ENCODE assay signal across 8 cellular contexts in genomic region chr4:83644677-83645639, GRCh38.
DNase-seq lines count a peak whose midpoint lies in the region; ATAC-seq and TF ChIP-seq lines count a peak whose summit lies in the region.

No MANE protein-coding gene starts in this region.

- H3K4me1 ChIP-seq in lower lobe of right lung (no peaks in the 10 kb centered on the region), transverse colon (no peaks in the 10 kb centered on the region)

- 0 to 2% methylated on average over 5 of the region's 5 CpGs for WGBS in transverse colon (ENCODE audit: low coverage in 1 of 2), 2 donors

- in situ Hi-C loops in transverse colon (cut with MboI; ENCODE audit: low pct_ligation_motif_present in 1 of 4, low pct_unique_long_range_greater_than_20kb in 1 of 4, low sequenced_read_pairs in 3 of 4): loop anchor here in 2 of 4 donors (25.0 kb wide), 2 partner anchors 533 to 867 kb away; partner anchors contain the start of gene PLAC8 (in 1 of the 2)

- no peaks in the 10 kb centered on the region for H3K36me3 ChIP-seq in lower lobe of right lung
- H3K36me3 ChIP-seq in transverse colon: no peaks in the 10 kb centered on the region

- H3K27ac ChIP-seq in RWPE1 (no peak overlapping the region), lower lobe of right lung (no peak overlapping the region), transverse colon (no peak overlapping the region)

- no peak for TF ChIP-seq EP300 in transverse colon (IDR thresholded peaks at IDR 0.05; ENCODE audit: low read depth)

- peak; percentile 71 for ATAC-seq in GM21786 (IDR thresholded peaks at IDR 0.05; ENCODE audit: unreplicated experiment)
- ATAC-seq in lower lobe of right lung: peak; percentile 68 to 83

- TF ChIP-seq CTCF in LNCaP clone FGC (IDR thresholded peaks at IDR 0.05; ENCODE audit: control insufficient read depth, extremely low read depth, insufficient read depth): peak; percentile 88
- TF ChIP-seq CTCF in RWPE1 (conservative IDR thresholded peaks at IDR 0.05; ENCODE audit: low read depth): peak; percentile 86
- peak; percentile 83 for TF ChIP-seq CTCF in lower lobe of right lung (IDR thresholded peaks at IDR 0.05)
- peak; percentile 79 to 92 (median 85) for TF ChIP-seq CTCF in transverse colon (IDR thresholded peaks at IDR 0.05)

- H3K27me3 ChIP-seq in lower lobe of right lung (ENCODE audit: low read depth): no peaks in the 10 kb centered on the region
- H3K27me3 ChIP-seq in transverse colon: peaks cover 25% of the 10 kb centered on the region

- CTCF ChIA-PET in RWPE1 (lab: Yijun Ruan, JAX): interaction anchor here (0.6 to 2.2 kb wide), 12 partner anchors 14 to 867 kb away, joined by 3 to 14 read pairs (median 4); partner anchors contain the start of gene GPAT3

- H3K4me3 ChIP-seq in LNCaP clone FGC (ENCODE audit: low read depth, low read length): no peak overlapping the region
- no peak overlapping the region for H3K4me3 ChIP-seq in lower lobe of right lung
- no peak overlapping the region for H3K4me3 ChIP-seq in transverse colon

- no peak for TF ChIP-seq POLR2A in transverse colon (IDR thresholded peaks at IDR 0.05)

- POLR2A ChIA-PET in RWPE1 (lab: Yijun Ruan, JAX; ENCODE audit: low non-redundant PET): no interaction called here

- intact Hi-C loops in lower lobe of right lung (cut with DNase I) (no loop called here), transverse colon (cut with DNase I; ENCODE audit: low total_unique reads) (no loop called here)

- H3K9me3 ChIP-seq in lower lobe of right lung (no peaks in the 10 kb centered on the region), transverse colon (no peaks in the 10 kb centered on the region)

- peak; percentile 7 for DNase-seq in activated naive CD4-positive, alpha-beta T cell treated with Interleukin-2 at 50 U/mL for 16 hours
- no peak for DNase-seq in activated naive CD4-positive, alpha-beta T cell (lab: John Stamatoyannopoulos, UW)
- DNase-seq in LNCaP clone FGC (ENCODE audit: low read depth) (peak; percentile 39), RWPE1 (ENCODE audit: low spot score) (peak; percentile 54), cerebellum (ENCODE audit: low spot score) (peak; percentile 46), lower lobe of right lung (no peak), transverse colon (no peak)

Comparison
In these comparisons a context has a peak if more than half of its experiments do, and no peak if none do; other contexts are left out.
1. DNase-seq: peak in activated naive CD4-positive, alpha-beta T cell treated with Interleukin-2 at 50 U/mL for 16 hours (single experiment), LNCaP clone FGC (single experiment), RWPE1 (single experiment) and cerebellum (single experiment); none in activated naive CD4-positive, alpha-beta T cell (0 of 4), lower lobe of right lung (single experiment) and transverse colon (single experiment).
2. Peak in every context shown above with its lines, with median percentiles within 50 percentile points of each other: CTCF ChIP-seq.